Comparison of ENCODE assay signal across 24 cellular contexts in genomic region chr1:203183828-203184227, GRCh38. TPM values are rescaled to one million over a fixed set of nuclear protein-coding genes. Genes with fewer than 3 reads are reported as not detected.
DNase-seq lines count a peak whose midpoint lies in the region; ATAC-seq, FAIRE-seq and TF ChIP-seq lines count a peak whose summit lies in the region.
"Had no signal": no experiment of that assay in that cellular context is flagged by ENCODE, and none has a peak within 500 bp of the region (broad histone marks: within the 10 kb centered on the region; RNA-seq: fewer than 3 reads in every experiment).

No MANE protein-coding gene starts in this region.

- CTCF ChIA-PET in HepG2 (lab: Yijun Ruan, JAX; ENCODE audit: low intra/inter-chr PET ratio, low total read pairs), result no interaction called here

- in situ Hi-C loops in HepG2 (cut with HindIII; ENCODE audit: extremely low pct_ligation_motif_present, low pct_unique_long_range_greater_than_20kb), result no loop called here

- 50% methylated on average over 1 of the region's 2 CpGs for WGBS in HepG2 (ENCODE audit: low lambda C conversion rate)
- 83% methylated on average over 1 of the region's 2 CpGs for WGBS in right lobe of liver (ENCODE audit: insufficient coverage, low coverage, low lambda C conversion rate, missing lambda C conversion rate)

- ATAC-seq in HepG2 (no peak), right lobe of liver (no peak)
- ATAC-seq: A549 had no signal

- no peak overlapping the region for H3K9ac ChIP-seq in HepG2 (ENCODE audit: insufficient read depth, low read depth, low read length)
- H3K9ac ChIP-seq: GM23248 had no signal

- BruUV-seq in HepG2 (replicated peaks; lab: Mats Ljungman, UMichigan), result no TSS peak

- POLR2A ChIA-PET in HepG2 (lab: Yijun Ruan, JAX), result no interaction called here

- no peaks in the 10 kb centered on the region for H3K9me3 ChIP-seq in HepG2 (ENCODE audit: low read length)
- no peaks in the 10 kb centered on the region for H3K9me3 ChIP-seq in right lobe of liver
- H3K9me3 ChIP-seq in osteoblast (ENCODE audit: low read depth, low read length), result no peaks in the 10 kb centered on the region
- H3K9me3 ChIP-seq: A549, HAP-1 had no signal

- H3K36me3 ChIP-seq in HepG2 (replicated peaks in 1 of 2; ENCODE audit: control insufficient read depth in 1 of 2, insufficient read depth in 2 of 2, low read length in 2 of 2) (no peaks in the 10 kb centered on the region), right lobe of liver (no peaks in the 10 kb centered on the region), osteoblast (ENCODE audit: insufficient read depth, low read length) (no peaks in the 10 kb centered on the region)
- H3K36me3 ChIP-seq: HAP-1 had no signal

- no peak overlapping the region for H3K27ac ChIP-seq in HepG2 (ENCODE audit: extremely low read length, insufficient read depth, low read length)
- H3K27ac ChIP-seq in right lobe of liver, result no peak overlapping the region
- no peak overlapping the region for H3K27ac ChIP-seq in osteoblast (ENCODE audit: low read depth, low read length)
- H3K27ac ChIP-seq: 22Rv1, A549, C4-2B, GM23248, HL-60 had no signal

- TF ChIP-seq POLR2A in HepG2 (IDR thresholded peaks at IDR 0.05; ENCODE audit: insufficient read depth in 1 of 2, low read depth in 2 of 2, low read length in 2 of 2) (no peak), right lobe of liver (IDR thresholded peaks at IDR 0.05) (no peak), GM12892 (IDR thresholded peaks at IDR 0.05; ENCODE audit: low read depth, low read length) (no peak)

- H3K4me2 ChIP-seq in HepG2 (ENCODE audit: low read depth, low read length) (no peak overlapping the region), osteoblast (ENCODE audit: insufficient read depth, low read length) (no peak overlapping the region)
- H3K4me2 ChIP-seq: A549 had no signal

- H2AFZ ChIP-seq in HepG2 (ENCODE audit: low read length), result no peak overlapping the region
- no peak overlapping the region for H2AFZ ChIP-seq in osteoblast (ENCODE audit: low read length)
- H2AFZ ChIP-seq: GM23248 had no signal

- H3K79me2 ChIP-seq in HepG2 (ENCODE audit: insufficient read depth, low read length) (no peaks in the 10 kb centered on the region), osteoblast (ENCODE audit: insufficient read depth, low read length) (no peaks in the 10 kb centered on the region)

- H3K4me1 ChIP-seq in HepG2 (ENCODE audit: insufficient read depth, low read length) (peaks cover 1% of the 10 kb centered on the region), right lobe of liver (no peaks in the 10 kb centered on the region), osteoblast (ENCODE audit: insufficient read depth, low read length) (peaks cover 10% of the 10 kb centered on the region)
- H3K4me1 ChIP-seq: HAP-1 had no signal

- no peaks in the 10 kb centered on the region for H4K20me1 ChIP-seq in HepG2 (ENCODE audit: insufficient read depth, low read length)
- no peaks in the 10 kb centered on the region for H4K20me1 ChIP-seq in osteoblast (ENCODE audit: insufficient read depth, low read length)

- peak; percentile 27 for DNase-seq in activated effector memory CD4-positive, alpha-beta T cell treated with anti-CD3 and anti-CD28 coated beads, Interleukin-2, amount 50 U/mL, for 16 hours
- no peak for DNase-seq in activated effector memory CD4-positive, alpha-beta T cell treated with Interleukin-2 at 50 U/mL for 16 hours
- DNase-seq in HepG2 (ENCODE audit: low spot score), result no peak
- DNase-seq in right lobe of liver, result no peak
- DNase-seq in osteoblast (ENCODE audit: insufficient read length, low spot score, missing footprints), result peak; percentile 47
- no peak for DNase-seq in GM12892 (ENCODE audit: insufficient read length)
- no peak for DNase-seq in NCI-H2081 (lab: John Stamatoyannopoulos, UW)
- DNase-seq in stimulated activated CD4-positive, alpha-beta T cell treated with anti-CD3 and anti-CD28 coated beads, Interleukin-2, amount 100 ng/mL, for 24 hours, result no peak
- DNase-seq: AML-193; CD4-positive, alpha-beta T cell; DMS153; DMS79; GDM1; GM23248; IMR-90 had no signal

- TF ChIP-seq EP300 in HepG2 (IDR thresholded peaks at IDR 0.05; ENCODE audit: low read depth in 2 of 2, low read length in 2 of 2), result no peak
- TF ChIP-seq EP300 in HepG2 (CRISPR knock-in tag; IDR thresholded peaks at IDR 0.05; ENCODE audit: borderline replicate concordance), result no peak

- peaks cover 0 to 18% of the 10 kb centered on the region in 2 experiments; a peak in 3 of 5 replicates for H3K27me3 ChIP-seq in HepG2 (ENCODE audit: control insufficient read depth in 1 of 2, insufficient read depth in 2 of 2, low read length in 2 of 2)
- H3K27me3 ChIP-seq in right lobe of liver, result no peaks in the 10 kb centered on the region
- H3K27me3 ChIP-seq in osteoblast (ENCODE audit: insufficient read depth, low read length), result no peaks in the 10 kb centered on the region

- TF ChIP-seq CTCF in HepG2 (CRISPR knock-in tag; IDR thresholded peaks at IDR 0.05) (no peak), right lobe of liver (IDR thresholded peaks at IDR 0.05) (no peak), osteoblast (IDR thresholded peaks at IDR 0.05; ENCODE audit: extremely low read depth, low read depth, low read length) (no peak)

- FAIRE-seq in HepG2 (lab: Jason Lieb, UNC) (no peak), GM12892 (lab: Jason Lieb, UNC) (no peak)
- FAIRE-seq: A549 had no signal

- intact Hi-C loops in HepG2 (cut with micrococcal nuclease; ENCODE audit: unreplicated experiment), result no loop called here
- intact Hi-C loops in right lobe of liver (cut with DNase I), result no loop called here

- no peak overlapping the region for H3K4me3 ChIP-seq in HepG2 (replicated peaks in 1 of 3; ENCODE audit: insufficient read depth in 1 of 3, low read depth in 2 of 3, low read length in 3 of 3)
- no peak overlapping the region for H3K4me3 ChIP-seq in right lobe of liver
- H3K4me3 ChIP-seq in osteoblast (ENCODE audit: insufficient read depth, low read length), result no peak overlapping the region
- H3K4me3 ChIP-seq: A549, GM23248, HAP-1 had no signal

- TF ChIP-seq RAD21 in HepG2 (CRISPR knock-in tag; IDR thresholded peaks at IDR 0.05), result no peak

RNA-seq across cellular contexts. Expression of gene CHI3L1, which starts 2.7 kb away (rescaled TPM):
- total RNA-seq in HepG2 (2016; rRNA removed; fragmentation: Illumina TruSeq; extraction: Trizol) (0.13 TPM in 1 of 2 replicates, not detected in the other), right lobe of liver (100 to 1,000 TPM in 3 of 6 experiments, 10 to 100 TPM in 2, 1 to 10 TPM in 1; 2.8 to 397 (median 219) TPM), osteoblast (273 and 932 TPM in 2 replicates)
- total RNA-seq in HepG2 (2016; cell fraction: cytosol; rRNA removed; fragmentation: Illumina TruSeq; extraction: Trizol; ENCODE audit: low read depth), result not detected in 2 replicates
- total RNA-seq in HepG2 (2016; cell fraction: insoluble cytoplasmic fraction; rRNA removed; fragmentation: Illumina TruSeq; extraction: Trizol), result 0.17 TPM in 1 of 2 replicates, not detected in the other
- not detected in 2 replicates for total RNA-seq in HepG2 (2016; cell fraction: membrane; rRNA removed; fragmentation: Illumina TruSeq; extraction: Trizol)
- total RNA-seq in HepG2 (2016; cell fraction: nucleus; rRNA removed; fragmentation: Illumina TruSeq; extraction: Trizol), result not detected in 2 replicates
- polyA plus RNA-seq in HepG2 (2011; rRNA removed), result 0.09 and 0.17 TPM in 2 replicates
- 0.13 TPM in 2 replicates for polyA plus RNA-seq in HepG2 (2011; cell fraction: cytosol; rRNA removed)
- 0.12 and 0.35 TPM in 2 replicates for polyA plus RNA-seq in HepG2 (2011; cell fraction: nucleus; rRNA removed)
- not detected in 2 replicates for polyA plus RNA-seq in HepG2 (2012)
- polyA plus RNA-seq in HepG2 (2016; cell fraction: cytosol; fragmentation: Illumina TruSeq; extraction: Trizol; ENCODE audit: low read depth), result not detected in 2 replicates
- polyA plus RNA-seq in HepG2 (2016; cell fraction: insoluble cytoplasmic fraction; fragmentation: Illumina TruSeq; extraction: Trizol; ENCODE audit: low read depth), result not detected in 2 replicates
- polyA plus RNA-seq in HepG2 (2016; cell fraction: membrane; fragmentation: Illumina TruSeq; extraction: Trizol; ENCODE audit: low read depth), result not detected in 2 replicates
- polyA plus RNA-seq in HepG2 (2016; cell fraction: nucleus; fragmentation: Illumina TruSeq; extraction: Trizol; ENCODE audit: insufficient read depth, low read depth), result 0.41 TPM in 1 of 2 replicates, not detected in the other
- polyA minus RNA-seq in HepG2 (2011; rRNA and poly(A)+ RNA removed; ENCODE audit: low replicate concordance), result not detected in 2 replicates
- not detected in 2 replicates for polyA minus RNA-seq in HepG2 (2011; cell fraction: cytosol; rRNA and poly(A)+ RNA removed)
- not detected in 2 replicates for polyA minus RNA-seq in HepG2 (2011; cell fraction: nucleus; rRNA and poly(A)+ RNA removed)
- 2.9 TPM for polyA plus RNA-seq in GM12892 (2012; ENCODE audit: missing spikeins)
- total RNA-seq: CD4-positive, alpha-beta T cell; Daoy; H4; IMR-90 had no signal

RNA-seq across cellular contexts. Expression of gene MYBPH, which starts 8.2 kb away (rescaled TPM):
- total RNA-seq in HepG2 (2016; rRNA removed; fragmentation: Illumina TruSeq; extraction: Trizol) (not detected in 2 replicates), right lobe of liver (under 1 TPM in 1 of 6 experiments, not detected in 5; 0.12 TPM), osteoblast (under 0.01 and 0.29 TPM in 2 replicates)
- not detected in 2 replicates for total RNA-seq in HepG2 (2016; cell fraction: cytosol; rRNA removed; fragmentation: Illumina TruSeq; extraction: Trizol; ENCODE audit: low read depth)
- total RNA-seq in HepG2 (2016; cell fraction: insoluble cytoplasmic fraction; rRNA removed; fragmentation: Illumina TruSeq; extraction: Trizol), result not detected in 2 replicates
- not detected in 2 replicates for total RNA-seq in HepG2 (2016; cell fraction: membrane; rRNA removed; fragmentation: Illumina TruSeq; extraction: Trizol)
- not detected in 2 replicates for total RNA-seq in HepG2 (2016; cell fraction: nucleus; rRNA removed; fragmentation: Illumina TruSeq; extraction: Trizol)
- 0.04 TPM in 1 of 2 replicates, not detected in the other for polyA plus RNA-seq in HepG2 (2011; rRNA removed)
- polyA plus RNA-seq in HepG2 (2011; cell fraction: cytosol; rRNA removed), result not detected in 2 replicates
- not detected in 2 replicates for polyA plus RNA-seq in HepG2 (2011; cell fraction: nucleus; rRNA removed)
- polyA plus RNA-seq in HepG2 (2012), result not detected in 2 replicates
- not detected in 2 replicates for polyA plus RNA-seq in HepG2 (2016; cell fraction: cytosol; fragmentation: Illumina TruSeq; extraction: Trizol; ENCODE audit: low read depth)
- polyA plus RNA-seq in HepG2 (2016; cell fraction: insoluble cytoplasmic fraction; fragmentation: Illumina TruSeq; extraction: Trizol; ENCODE audit: low read depth), result not detected in 2 replicates
- not detected in 2 replicates for polyA plus RNA-seq in HepG2 (2016; cell fraction: membrane; fragmentation: Illumina TruSeq; extraction: Trizol; ENCODE audit: low read depth)
- polyA plus RNA-seq in HepG2 (2016; cell fraction: nucleus; fragmentation: Illumina TruSeq; extraction: Trizol; ENCODE audit: insufficient read depth, low read depth), result not detected in 2 replicates
- not detected in 2 replicates for polyA minus RNA-seq in HepG2 (2011; rRNA and poly(A)+ RNA removed; ENCODE audit: low replicate concordance)
- not detected in 2 replicates for polyA minus RNA-seq in HepG2 (2011; cell fraction: cytosol; rRNA and poly(A)+ RNA removed)
- polyA minus RNA-seq in HepG2 (2011; cell fraction: nucleus; rRNA and poly(A)+ RNA removed), result not detected in 2 replicates
- polyA plus RNA-seq in GM12892 (2012; ENCODE audit: missing spikeins), result not detected
- total RNA-seq: CD4-positive, alpha-beta T cell; Daoy; H4; HT1080; IMR-90 had no signal
- polyA plus RNA-seq: A549, BJ, IMR-90 had no signal

RNA-seq across cellular contexts. Expression of gene CHIT1, which starts 45.6 kb away (rescaled TPM):
- not detected in 2 replicates for total RNA-seq in HepG2 (2016; rRNA removed; fragmentation: Illumina TruSeq; extraction: Trizol)
- not detected in 2 replicates for total RNA-seq in HepG2 (2016; cell fraction: cytosol; rRNA removed; fragmentation: Illumina TruSeq; extraction: Trizol; ENCODE audit: low read depth)
- not detected in 2 replicates for total RNA-seq in HepG2 (2016; cell fraction: insoluble cytoplasmic fraction; rRNA removed; fragmentation: Illumina TruSeq; extraction: Trizol)
- total RNA-seq in HepG2 (2016; cell fraction: membrane; rRNA removed; fragmentation: Illumina TruSeq; extraction: Trizol), result not detected in 2 replicates
- not detected in 2 replicates for total RNA-seq in HepG2 (2016; cell fraction: nucleus; rRNA removed; fragmentation: Illumina TruSeq; extraction: Trizol)
- not detected in 2 replicates for polyA plus RNA-seq in HepG2 (2011; rRNA removed)
- not detected in 2 replicates for polyA plus RNA-seq in HepG2 (2011; cell fraction: cytosol; rRNA removed)
- not detected in 2 replicates for polyA plus RNA-seq in HepG2 (2011; cell fraction: nucleus; rRNA removed)
- polyA plus RNA-seq in HepG2 (2012), result not detected in 2 replicates
- not detected in 2 replicates for polyA plus RNA-seq in HepG2 (2016; cell fraction: cytosol; fragmentation: Illumina TruSeq; extraction: Trizol; ENCODE audit: low read depth)
- polyA plus RNA-seq in HepG2 (2016; cell fraction: insoluble cytoplasmic fraction; fragmentation: Illumina TruSeq; extraction: Trizol; ENCODE audit: low read depth), result not detected in 2 replicates
- polyA plus RNA-seq in HepG2 (2016; cell fraction: membrane; fragmentation: Illumina TruSeq; extraction: Trizol; ENCODE audit: low read depth), result not detected in 2 replicates
- polyA plus RNA-seq in HepG2 (2016; cell fraction: nucleus; fragmentation: Illumina TruSeq; extraction: Trizol; ENCODE audit: insufficient read depth, low read depth), result not detected in 2 replicates
- polyA minus RNA-seq in HepG2 (2011; rRNA and poly(A)+ RNA removed; ENCODE audit: low replicate concordance), result 0.16 TPM in 1 of 2 replicates, not detected in the other
- not detected in 2 replicates for polyA minus RNA-seq in HepG2 (2011; cell fraction: cytosol; rRNA and poly(A)+ RNA removed)
- polyA minus RNA-seq in HepG2 (2011; cell fraction: nucleus; rRNA and poly(A)+ RNA removed), result not detected in 2 replicates
- total RNA-seq in right lobe of liver, result under 1 TPM in 3 of 6 experiments, not detected in 3; 0.46 to 0.61 (median 0.46) TPM
- total RNA-seq in osteoblast, result under 0.01 TPM in 1 of 2 replicates, not detected in the other
- 1.7 TPM for polyA plus RNA-seq in GM12892 (2012; ENCODE audit: missing spikeins)
- total RNA-seq: Daoy, GM23248, H4, HT1080, IMR-90 had no signal
- polyA plus RNA-seq: A549, BJ, GM23248, IMR-90 had no signal

RNA-seq across cellular contexts. Expression of gene ADORA1, which starts 56.3 kb away (rescaled TPM):
- total RNA-seq in HepG2 (2016; rRNA removed; fragmentation: Illumina TruSeq; extraction: Trizol) (0.08 and 0.11 TPM in 2 replicates), right lobe of liver (under 1 TPM in 5 of 6 experiments, not detected in 1; 0.31 to 0.78 (median 0.39) TPM), osteoblast (4.0 and 9.1 TPM in 2 replicates)
- total RNA-seq in HepG2 (2016; cell fraction: cytosol; rRNA removed; fragmentation: Illumina TruSeq; extraction: Trizol; ENCODE audit: low read depth), result not detected in 2 replicates
- 0.15 TPM in 1 of 2 replicates, not detected in the other for total RNA-seq in HepG2 (2016; cell fraction: insoluble cytoplasmic fraction; rRNA removed; fragmentation: Illumina TruSeq; extraction: Trizol)
- 0.10 TPM in 1 of 2 replicates, not detected in the other for total RNA-seq in HepG2 (2016; cell fraction: membrane; rRNA removed; fragmentation: Illumina TruSeq; extraction: Trizol)
- total RNA-seq in HepG2 (2016; cell fraction: nucleus; rRNA removed; fragmentation: Illumina TruSeq; extraction: Trizol), result 0.22 TPM in 1 of 2 replicates, not detected in the other
- polyA plus RNA-seq in HepG2 (2011; rRNA removed), result not detected in 2 replicates
- not detected in 2 replicates for polyA plus RNA-seq in HepG2 (2011; cell fraction: cytosol; rRNA removed)
- not detected in 2 replicates for polyA plus RNA-seq in HepG2 (2011; cell fraction: nucleus; rRNA removed)
- not detected in 2 replicates for polyA plus RNA-seq in HepG2 (2012)
- polyA plus RNA-seq in HepG2 (2016; cell fraction: cytosol; fragmentation: Illumina TruSeq; extraction: Trizol; ENCODE audit: low read depth), result not detected in 2 replicates
- 0.11 TPM in 1 of 2 replicates, not detected in the other for polyA plus RNA-seq in HepG2 (2016; cell fraction: insoluble cytoplasmic fraction; fragmentation: Illumina TruSeq; extraction: Trizol; ENCODE audit: low read depth)
- polyA plus RNA-seq in HepG2 (2016; cell fraction: membrane; fragmentation: Illumina TruSeq; extraction: Trizol; ENCODE audit: low read depth), result not detected in 2 replicates
- polyA plus RNA-seq in HepG2 (2016; cell fraction: nucleus; fragmentation: Illumina TruSeq; extraction: Trizol; ENCODE audit: insufficient read depth, low read depth), result 0.17 TPM in 1 of 2 replicates, not detected in the other
- polyA minus RNA-seq in HepG2 (2011; rRNA and poly(A)+ RNA removed; ENCODE audit: low replicate concordance), result 0.72 TPM in 1 of 2 replicates, not detected in the other
- not detected in 2 replicates for polyA minus RNA-seq in HepG2 (2011; cell fraction: cytosol; rRNA and poly(A)+ RNA removed)
- not detected in 2 replicates for polyA minus RNA-seq in HepG2 (2011; cell fraction: nucleus; rRNA and poly(A)+ RNA removed)
- polyA plus RNA-seq in GM12892 (2012; ENCODE audit: missing spikeins), result not detected
- total RNA-seq: CD4-positive, alpha-beta T cell had no signal

Comparison
In these comparisons a context has a peak if more than half of its experiments do, and no peak if none do; other contexts are left out.
1. DNase-seq: peak in activated effector memory CD4-positive, alpha-beta T cell treated with anti-CD3 and anti-CD28 coated beads, Interleukin-2, amount 50 U/mL, for 16 hours (single experiment) and osteoblast (single experiment); none in activated effector memory CD4-positive, alpha-beta T cell treated with Interleukin-2 at 50 U/mL for 16 hours (single experiment), HepG2 (single experiment), right lobe of liver (0 of 3), GM12892 (single experiment), NCI-H2081 (0 of 2) and stimulated activated CD4-positive, alpha-beta T cell treated with anti-CD3 and anti-CD28 coated beads, Interleukin-2, amount 100 ng/mL, for 24 hours (0 of 2).